1 cellular context compared by ENCODE assay signal in genomic region chr5:157528036-157528632, GRCh38.
TF ChIP-seq lines count a peak whose summit lies in the region.

No MANE protein-coding gene starts in this region.

TF ChIP-seq in GM23338, 12 proteins besides CTCF, POLR2A, EP300 and RAD21 (continued from another document):
- TF ChIP-seq, protein P1, sequence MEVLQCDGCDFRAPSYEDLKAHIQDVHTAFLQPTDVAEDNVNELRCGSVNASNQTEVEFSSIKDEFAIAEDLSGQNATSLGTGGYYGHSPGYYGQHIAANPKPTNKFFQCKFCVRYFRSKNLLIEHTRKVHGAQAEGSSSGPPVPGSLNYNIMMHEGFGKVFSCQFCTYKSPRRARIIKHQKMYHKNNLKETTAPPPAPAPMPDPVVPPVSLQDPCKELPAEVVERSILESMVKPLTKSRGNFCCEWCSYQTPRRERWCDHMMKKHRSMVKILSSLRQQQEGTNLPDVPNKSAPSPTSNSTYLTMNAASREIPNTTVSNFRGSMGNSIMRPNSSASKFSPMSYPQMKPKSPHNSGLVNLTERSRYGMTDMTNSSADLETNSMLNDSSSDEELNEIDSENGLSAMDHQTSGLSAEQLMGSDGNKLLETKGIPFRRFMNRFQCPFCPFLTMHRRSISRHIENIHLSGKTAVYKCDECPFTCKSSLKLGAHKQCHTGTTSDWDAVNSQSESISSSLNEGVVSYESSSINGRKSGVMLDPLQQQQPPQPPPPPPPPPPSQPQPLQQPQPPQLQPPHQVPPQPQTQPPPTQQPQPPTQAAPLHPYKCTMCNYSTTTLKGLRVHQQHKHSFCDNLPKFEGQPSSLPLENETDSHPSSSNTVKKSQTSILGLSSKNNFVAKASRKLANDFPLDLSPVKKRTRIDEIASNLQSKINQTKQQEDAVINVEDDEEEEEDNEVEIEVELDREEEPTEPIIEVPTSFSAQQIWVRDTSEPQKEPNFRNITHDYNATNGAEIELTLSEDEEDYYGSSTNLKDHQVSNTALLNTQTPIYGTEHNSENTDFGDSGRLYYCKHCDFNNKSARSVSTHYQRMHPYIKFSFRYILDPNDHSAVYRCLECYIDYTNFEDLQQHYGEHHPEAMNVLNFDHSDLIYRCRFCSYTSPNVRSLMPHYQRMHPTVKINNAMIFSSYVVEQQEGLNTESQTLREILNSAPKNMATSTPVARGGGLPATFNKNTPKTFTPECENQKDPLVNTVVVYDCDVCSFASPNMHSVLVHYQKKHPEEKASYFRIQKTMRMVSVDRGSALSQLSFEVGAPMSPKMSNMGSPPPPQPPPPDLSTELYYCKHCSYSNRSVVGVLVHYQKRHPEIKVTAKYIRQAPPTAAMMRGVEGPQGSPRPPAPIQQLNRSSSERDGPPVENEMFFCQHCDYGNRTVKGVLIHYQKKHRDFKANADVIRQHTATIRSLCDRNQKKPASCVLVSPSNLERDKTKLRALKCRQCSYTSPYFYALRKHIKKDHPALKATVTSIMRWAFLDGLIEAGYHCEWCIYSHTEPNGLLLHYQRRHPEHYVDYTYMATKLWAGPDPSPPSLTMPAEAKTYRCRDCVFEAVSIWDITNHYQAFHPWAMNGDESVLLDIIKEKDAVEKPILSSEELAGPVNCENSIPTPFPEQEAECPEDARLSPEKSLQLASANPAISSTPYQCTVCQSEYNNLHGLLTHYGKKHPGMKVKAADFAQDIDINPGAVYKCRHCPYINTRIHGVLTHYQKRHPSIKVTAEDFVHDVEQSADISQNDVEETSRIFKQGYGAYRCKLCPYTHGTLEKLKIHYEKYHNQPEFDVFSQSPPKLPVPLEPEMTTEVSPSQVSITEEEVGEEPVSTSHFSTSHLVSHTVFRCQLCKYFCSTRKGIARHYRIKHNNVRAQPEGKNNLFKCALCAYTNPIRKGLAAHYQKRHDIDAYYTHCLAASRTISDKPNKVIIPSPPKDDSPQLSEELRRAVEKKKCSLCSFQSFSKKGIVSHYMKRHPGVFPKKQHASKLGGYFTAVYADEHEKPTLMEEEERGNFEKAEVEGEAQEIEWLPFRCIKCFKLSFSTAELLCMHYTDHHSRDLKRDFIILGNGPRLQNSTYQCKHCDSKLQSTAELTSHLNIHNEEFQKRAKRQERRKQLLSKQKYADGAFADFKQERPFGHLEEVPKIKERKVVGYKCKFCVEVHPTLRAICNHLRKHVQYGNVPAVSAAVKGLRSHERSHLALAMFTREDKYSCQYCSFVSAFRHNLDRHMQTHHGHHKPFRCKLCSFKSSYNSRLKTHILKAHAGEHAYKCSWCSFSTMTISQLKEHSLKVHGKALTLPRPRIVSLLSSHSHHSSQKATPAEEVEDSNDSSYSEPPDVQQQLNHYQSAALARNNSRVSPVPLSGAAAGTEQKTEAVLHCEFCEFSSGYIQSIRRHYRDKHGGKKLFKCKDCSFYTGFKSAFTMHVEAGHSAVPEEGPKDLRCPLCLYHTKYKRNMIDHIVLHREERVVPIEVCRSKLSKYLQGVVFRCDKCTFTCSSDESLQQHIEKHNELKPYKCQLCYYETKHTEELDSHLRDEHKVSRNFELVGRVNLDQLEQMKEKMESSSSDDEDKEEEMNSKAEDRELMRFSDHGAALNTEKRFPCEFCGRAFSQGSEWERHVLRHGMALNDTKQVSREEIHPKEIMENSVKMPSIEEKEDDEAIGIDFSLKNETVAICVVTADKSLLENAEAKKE (CRISPR knock-in tag; IDR thresholded peaks at IDR 0.05), result no peak
- TF ChIP-seq CREB1 (CRISPR knock-in tag; IDR thresholded peaks at IDR 0.05; ENCODE audit: low read depth), result no peak
- TF ChIP-seq EZH2phosphoT487 (IDR thresholded peaks at IDR 0.05; ENCODE audit: unreplicated experiment), result no peak
